In genomic region chr14:58395565-58395814, GRCh38 we compare ENCODE assay signal across 9 cellular contexts. TPM values are rescaled to one million over a fixed set of nuclear protein-coding genes. Genes with fewer than 3 reads are reported as not detected.
DNase-seq lines count a peak whose midpoint lies in the region; ATAC-seq and TF ChIP-seq lines count a peak whose summit lies in the region.
"Had no signal": no experiment of that assay in that cellular context is flagged by ENCODE, and none has a peak within 500 bp of the region (broad histone marks: within the 10 kb centered on the region; RNA-seq: fewer than 3 reads in every experiment).

No MANE protein-coding gene starts in this region.

- H3K9ac ChIP-seq in HCT116 (ENCODE audit: low read length): peak overlapping the region; percentile 50; the same call in 1 of the 2 replicates
- no peak overlapping the region for H3K9ac ChIP-seq in iPS-15b (ENCODE audit: low read depth, low read length)

- H3K4me3 Mint-ChIP-seq in activated CD8-positive, alpha-beta T cell treated with anti-CD3 and anti-CD28 coated beads, Interleukin-2, amount 10 ng/mL, durations not matched to agents 7 days and 5 days: peak overlapping the region; percentile 66

- TF ChIP-seq POLR2A in HCT116 (IDR thresholded peaks at IDR 0.05; ENCODE audit: borderline replicate concordance, extremely low read depth, insufficient read depth, insufficient read length): no peak
- no peak for TF ChIP-seq POLR2A in spleen (IDR thresholded peaks at IDR 0.05)

- DNase-seq in HCT116 (ENCODE audit: low read depth, low spot score) (no peak), spleen (no peak), sciatic nerve (ENCODE audit: low spot score) (no peak), NCI-H1417 (lab: John Stamatoyannopoulos, UW) (no peak)
- no peak for DNase-seq in activated CD8-positive, alpha-beta T cell treated with anti-CD3 and anti-CD28 coated beads, Interleukin-2, amount 10 ng/mL, durations not matched to agents 7 days and 5 days

- no peaks in the 10 kb centered on the region for H3K36me3 ChIP-seq in HCT116 (ENCODE audit: control insufficient read depth in 1 of 2, insufficient read depth in 2 of 2, low read length in 2 of 2)
- H3K36me3 ChIP-seq in iPS-15b (ENCODE audit: control insufficient read depth, insufficient read depth, low read length): no peaks in the 10 kb centered on the region
- H3K36me3 ChIP-seq in spleen: no peaks in the 10 kb centered on the region

- no peaks in the 10 kb centered on the region for H3K79me2 ChIP-seq in HCT116 (ENCODE audit: insufficient read depth, low read length)

- 10 to 17% (median 13%) methylated on average over 10 of the region's 10 CpGs for WGBS in spleen, 5 donors

- intact Hi-C loops in HCT116 (cut with micrococcal nuclease): no loop called here
- intact Hi-C loops in spleen (cut with DNase I; ENCODE audit: low total_unique reads): no loop called here
- intact Hi-C loops in sciatic nerve (cut with DNase I): no loop called here

- POLR2A ChIA-PET in HCT116 (lab: Charles Lee): no interaction called here
- POLR2A ChIA-PET in activated CD8-positive, alpha-beta T cell treated with anti-CD3 and anti-CD28 coated beads, Interleukin-2, amount 10 ng/mL, durations not matched to agents 7 days and 5 days (lab: Charles Lee): interaction anchor here (1.9 to 2.3 kb wide), 2 partner anchors 32 to 97 kb away, joined by 7 to 12 read pairs; partner anchors contain the start of genes ARID4A, KIAA0586 and TIMM9

- peak overlapping the region; percentile 64 for H3K27ac Mint-ChIP-seq in activated CD8-positive, alpha-beta T cell treated with anti-CD3 and anti-CD28 coated beads, Interleukin-2, amount 10 ng/mL, durations not matched to agents 7 days and 5 days

- H3K4me3 ChIP-seq in HCT116 (replicated peaks in 1 of 2; ENCODE audit: low read depth in 1 of 2, low read length in 2 of 2) (peak overlapping the region; percentile 19 to 55), iPS-15b (ENCODE audit: low read depth, low read length) (peak overlapping the region; percentile 70), spleen (peak overlapping the region; percentile 44 to 81 (median 58))

- peaks cover 0 to 15% of the 10 kb centered on the region in 2 experiments; a peak in 3 of 4 replicates for H3K4me1 ChIP-seq in HCT116 (ENCODE audit: control insufficient read depth in 1 of 2, insufficient read depth in 2 of 2, low read length in 2 of 2)
- H3K4me1 ChIP-seq in iPS-15b (ENCODE audit: control insufficient read depth, insufficient read depth, low read length): peaks cover 2% of the 10 kb centered on the region
- H3K4me1 ChIP-seq in spleen: peaks cover 0 to 19% (median 13%) of the 10 kb centered on the region in 6 donors

- RAD21 ChIA-PET in HCT116 (lab: Charles Lee; ENCODE audit: low non-redundant PET in 1 of 2, low total read pairs in 2 of 2, uncharacterized antibody in 2 of 2, unreplicated experiment in 2 of 2): no interaction called here

- TF ChIP-seq RAD21 in HCT116 (IDR thresholded peaks at IDR 0.05; ENCODE audit: low read depth): no peak

- H2AFZ ChIP-seq in HCT116 (ENCODE audit: low read depth, low read length, poor library complexity, severe bottlenecking): peak overlapping the region; percentile 99

- H3K27ac ChIP-seq in HCT116 (ENCODE audit: low read depth, low read length): no peak overlapping the region; the same call in 1 of the 2 replicates
- H3K27ac ChIP-seq in spleen: peak overlapping the region; percentile 74 to 90 (median 82)

- H3K9me3 Mint-ChIP-seq in activated CD8-positive, alpha-beta T cell treated with anti-CD3 and anti-CD28 coated beads, Interleukin-2, amount 10 ng/mL, durations not matched to agents 7 days and 5 days (ENCODE audit: insufficient read depth): no peaks in the 10 kb centered on the region

- CTCF ChIA-PET in HCT116 (lab: Charles Lee): interaction anchor here (1.0 to 1.5 kb wide), 5 partner anchors 13 to 97 kb away, joined by 3 to 6 read pairs (median 3); partner anchors contain the start of gene ARID4A
- CTCF ChIA-PET in activated CD8-positive, alpha-beta T cell treated with anti-CD3 and anti-CD28 coated beads, Interleukin-2, amount 10 ng/mL, durations not matched to agents 7 days and 5 days (lab: Charles Lee): interaction anchor here (0.6 to 4.2 kb wide), 19 partner anchors 9 to 291 kb away, joined by 3 to 31 read pairs (median 5); partner anchors contain the start of genes ACTR10, ARID4A, KIAA0586 and TIMM9

- peaks cover 12% of the 10 kb centered on the region for H3K4me1 Mint-ChIP-seq in activated CD8-positive, alpha-beta T cell treated with anti-CD3 and anti-CD28 coated beads, Interleukin-2, amount 10 ng/mL, durations not matched to agents 7 days and 5 days (ENCODE audit: low read depth)

- H3K9me2 ChIP-seq in HCT116 (ENCODE audit: insufficient read depth): no peaks in the 10 kb centered on the region

- H3K27me3 Mint-ChIP-seq in activated CD8-positive, alpha-beta T cell treated with anti-CD3 and anti-CD28 coated beads, Interleukin-2, amount 10 ng/mL, durations not matched to agents 7 days and 5 days (ENCODE audit: low read depth): peaks cover 3% of the 10 kb centered on the region

- BruUV-seq in HCT116 (replicated peaks; lab: Mats Ljungman, UMichigan): no TSS peak

- H3K9me3 ChIP-seq in HCT116 (ENCODE audit: control insufficient read depth in 1 of 2, insufficient read depth in 1 of 2, low read depth in 1 of 2, low read length in 2 of 2): no peaks in the 10 kb centered on the region
- no peaks in the 10 kb centered on the region for H3K9me3 ChIP-seq in iPS-15b (ENCODE audit: control insufficient read depth, insufficient read depth, low read length)
- H3K9me3 ChIP-seq in spleen: no peaks in the 10 kb centered on the region

- peaks cover 3% of the 10 kb centered on the region for H3K36me3 Mint-ChIP-seq in activated CD8-positive, alpha-beta T cell treated with anti-CD3 and anti-CD28 coated beads, Interleukin-2, amount 10 ng/mL, durations not matched to agents 7 days and 5 days (ENCODE audit: low read depth)

- H3K4me2 ChIP-seq in HCT116 (ENCODE audit: low read length): peak overlapping the region; percentile 79

- TF ChIP-seq CTCF in HCT116 (IDR thresholded peaks at IDR 0.05 in 2 of 3, conservative IDR thresholded peaks at IDR 0.05 in 1 of 3; ENCODE audit: borderline replicate concordance in 1 of 3, insufficient read depth in 1 of 3, low read depth in 2 of 3, low read length in 2 of 3): no peak
- TF ChIP-seq CTCF in spleen (IDR thresholded peaks at IDR 0.05 in 8 of 11, conservative IDR thresholded peaks at IDR 0.05 in 3 of 11): peak in 1 of 11 experiments; percentile 30

- H3K27me3 ChIP-seq in HCT116 (ENCODE audit: insufficient read depth, low read length) (no peaks in the 10 kb centered on the region), iPS-15b (ENCODE audit: control insufficient read depth, insufficient read depth, low read length) (peaks cover 19% of the 10 kb centered on the region), spleen (replicated peaks in 1 of 7) (no peaks in the 10 kb centered on the region)

- ATAC-seq in HCT116 (no peak), GM18907 (IDR thresholded peaks at IDR 0.05; ENCODE audit: unreplicated experiment) (no peak), sciatic nerve (no peak), HG03565 (IDR thresholded peaks at IDR 0.05; ENCODE audit: unreplicated experiment) (no peak)
- ATAC-seq in activated CD8-positive, alpha-beta T cell treated with anti-CD3 and anti-CD28 coated beads, Interleukin-2, amount 10 ng/mL, durations not matched to agents 7 days and 5 days: no peak

- H4K20me1 ChIP-seq in HCT116 (ENCODE audit: insufficient read depth): no peaks in the 10 kb centered on the region

TF ChIP-seq in HCT116, 20 proteins besides CTCF, POLR2A, EP300 and RAD21 (continues in another document):
- TF ChIP-seq FOSL1 (IDR thresholded peaks at IDR 0.05; ENCODE audit: low read depth) (no peak), ZNF274 (IDR thresholded peaks at IDR 0.05; ENCODE audit: low read depth, low read length) (no peak), EZH2phosphoT487 (IDR thresholded peaks at IDR 0.05; ENCODE audit: borderline replicate concordance) (no peak), SIN3A (IDR thresholded peaks at IDR 0.05; ENCODE audit: low read depth) (no peak), CEBPB (IDR thresholded peaks at IDR 0.05; ENCODE audit: low read depth) (no peak), SP1 (IDR thresholded peaks at IDR 0.05; ENCODE audit: low read depth) (no peak), ZFX (IDR thresholded peaks at IDR 0.05) (no peak), ELF1 (IDR thresholded peaks at IDR 0.05; ENCODE audit: borderline replicate concordance, low read depth) (no peak), POLR2AphosphoS5 (IDR thresholded peaks at IDR 0.05; ENCODE audit: low read depth, low read length) (no peak)

RNA-seq across cellular contexts. Expression of gene TOMM20L, which starts 0.2 kb away (rescaled TPM):
- total RNA-seq in HCT116 (2021; ENCODE audit: unreplicated experiment) (not detected), spleen (1 to 10 TPM in 1 of 7 donors, under 1 TPM in 1, not detected in 5; 0.95 to 1.1 TPM), sciatic nerve (not detected)
- not detected in 2 replicates for polyA plus RNA-seq in HCT116 (2012)
- not detected for total RNA-seq in activated CD8-positive, alpha-beta T cell treated with anti-CD3 and anti-CD28 coated beads, Interleukin-2, amount 10 ng/mL, durations not matched to agents 7 days and 5 days
- under 1 TPM in 1 of 3 donors, not detected in 2; 0.29 TPM for polyA plus RNA-seq in spleen
- total RNA-seq: T-helper 1 cell treated with Interleukin-12 subunit alpha and Interleukin-12 subunit beta and Interleukin-4 antibody, amounts not matched to agents 30 ng/mL and 1 ng/mL, for 36 hours had no signal

RNA-seq across cellular contexts. Expression of gene TIMM9, which starts 31.8 kb away (rescaled TPM):
- 40.7 TPM for total RNA-seq in HCT116 (2021; ENCODE audit: unreplicated experiment)
- 39.1 and 50.1 TPM in 2 replicates for polyA plus RNA-seq in HCT116 (2012)
- total RNA-seq in activated CD8-positive, alpha-beta T cell treated with anti-CD3 and anti-CD28 coated beads, Interleukin-2, amount 10 ng/mL, durations not matched to agents 7 days and 5 days: 10 to 100 TPM; 34.6 to 37.7 TPM
- 10 to 100 TPM; 25.3 to 59.4 (median 29.2) TPM for total RNA-seq in spleen
- polyA plus RNA-seq in spleen: 10 to 100 TPM; 56.4 to 64.1 (median 56.6) TPM
- 26.7 TPM for total RNA-seq in sciatic nerve

RNA-seq across cellular contexts. Expression of gene KIAA0586, which starts 32.0 kb away (rescaled TPM):
- total RNA-seq in HCT116 (2021; ENCODE audit: unreplicated experiment) (25.7 TPM), spleen (10 to 100 TPM; 17.1 to 27.5 (median 22.7) TPM), sciatic nerve (19.3 TPM)
- 12.5 and 13.6 TPM in 2 replicates for polyA plus RNA-seq in HCT116 (2012)
- 10 to 100 TPM; 24.9 to 27.0 TPM for total RNA-seq in activated CD8-positive, alpha-beta T cell treated with anti-CD3 and anti-CD28 coated beads, Interleukin-2, amount 10 ng/mL, durations not matched to agents 7 days and 5 days
- 1 to 10 TPM; 4.7 to 5.5 (median 5.3) TPM for polyA plus RNA-seq in spleen
